ENCODE assay signal across 9 cellular contexts in the genomic region with DNA sequence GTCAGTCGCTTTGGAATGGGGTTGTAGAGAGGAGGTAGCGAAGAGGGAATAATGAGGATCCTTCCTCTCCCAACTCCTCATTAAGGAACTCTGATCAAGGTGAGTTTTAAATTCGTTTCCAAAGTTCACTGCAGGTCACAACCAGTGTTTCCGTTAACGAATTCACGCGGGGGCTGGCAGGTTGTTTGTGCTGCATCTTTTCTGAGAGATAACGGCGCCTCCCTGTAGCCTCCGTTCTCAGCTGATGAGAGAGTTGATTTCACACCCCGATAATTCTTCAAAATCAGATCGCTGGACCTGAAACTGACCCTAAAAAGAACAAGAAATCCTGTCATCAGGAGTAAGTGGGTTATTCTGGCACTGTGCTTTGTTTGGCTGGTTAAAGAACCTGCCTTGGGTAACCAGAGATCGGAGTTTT. TPM values are rescaled to one million over a fixed set of nuclear protein-coding genes. Genes with fewer than 3 reads are reported as not detected.
DNase-seq lines count a peak whose midpoint lies in the region; ATAC-seq and TF ChIP-seq lines count a peak whose summit lies in the region.
"Had no signal": no experiment of that assay in that cellular context is flagged by ENCODE, and none has a peak within 500 bp of the region (broad histone marks: within the 10 kb centered on the region; RNA-seq: fewer than 3 reads in every experiment).

No MANE protein-coding gene starts in this region.

- H3K27me3 ChIP-seq in CD4-positive, CD25-positive, alpha-beta regulatory T cell (ENCODE audit: control insufficient read depth, insufficient read depth, low read length), result peaks cover 53% of the 10 kb centered on the region
- peaks cover 41% of the 10 kb centered on the region for H3K27me3 ChIP-seq in HUES64 (ENCODE audit: insufficient read depth, low read length)
- H3K27me3 ChIP-seq in kidney epithelial cell (ENCODE audit: control insufficient read depth, insufficient read depth, low read length), result no peaks in the 10 kb centered on the region

- no peaks in the 10 kb centered on the region for H3K36me3 ChIP-seq in CD4-positive, CD25-positive, alpha-beta regulatory T cell (ENCODE audit: control insufficient read depth, insufficient read depth, low read length)
- H3K36me3 ChIP-seq in HUES64 (ENCODE audit: insufficient read depth, low read length) (no peaks in the 10 kb centered on the region), kidney epithelial cell (ENCODE audit: control insufficient read depth, insufficient read depth, low read length) (no peaks in the 10 kb centered on the region)

- TF ChIP-seq CTCF in kidney epithelial cell (IDR thresholded peaks at IDR 0.05; ENCODE audit: insufficient read depth, low read length, poor library complexity, severe bottlenecking) (no peak), lower leg skin (IDR thresholded peaks at IDR 0.05) (no peak)

- peaks cover 0 to 4% (median 0%) of the 10 kb centered on the region in 7 donors for H3K9me3 Mint-ChIP-seq in CD4-positive, CD25-positive, alpha-beta regulatory T cell

- peak in 2 of 3 donors; percentile 48 to 62 for DNase-seq in CD4-positive, CD25-positive, alpha-beta regulatory T cell
- peak; percentile 20 for DNase-seq in activated naive CD4-positive, alpha-beta T cell treated with anti-CD3 and anti-CD28 coated beads, Interleukin-2, amount 50 U/mL, for 16 hours
- DNase-seq in kidney epithelial cell (ENCODE audit: low read depth), result no peak
- DNase-seq in midbrain (lab: John Stamatoyannopoulos, UW), result no peak
- DNase-seq in lower leg skin (ENCODE audit: low spot score in 2 of 2), result no peak
- DNase-seq: NCI-H446 treated with DMSO at 0.1 percent for 48 hours had no signal

- no peaks in the 10 kb centered on the region for H3K36me3 Mint-ChIP-seq in CD4-positive, CD25-positive, alpha-beta regulatory T cell

- peaks cover 0 to 5% of the 10 kb centered on the region in 2 experiments for H3K9me3 ChIP-seq in CD4-positive, CD25-positive, alpha-beta regulatory T cell (ENCODE audit: control insufficient read depth in 2 of 2, low read length in 2 of 2)
- H3K9me3 ChIP-seq in HUES64 (ENCODE audit: insufficient read depth, low read depth, low read length), result no peaks in the 10 kb centered on the region

- peak overlapping the region; percentile 78 to 87 (median 84) for H3K4me3 Mint-ChIP-seq in CD4-positive, CD25-positive, alpha-beta regulatory T cell

- TF ChIP-seq POLR2A in lower leg skin (IDR thresholded peaks at IDR 0.05), result no peak

- H3K4me1 Mint-ChIP-seq in CD4-positive, CD25-positive, alpha-beta regulatory T cell, result peaks cover 36 to 68% (median 52%) of the 10 kb centered on the region in 4 donors

- peaks cover 65% of the 10 kb centered on the region for H3K27me3 Mint-ChIP-seq in CD4-positive, CD25-positive, alpha-beta regulatory T cell

- under 1% methylated on average over 11 of the region's 13 CpGs for WGBS in HUES64
- WGBS in lower leg skin, 2 donors, result 9% methylated on average over 13 of the region's 13 CpGs

- intact Hi-C loops in lower leg skin (cut with DNase I; ENCODE audit: low total_unique reads), result no loop called here

- no peak overlapping the region; the same call in 1 of the 2 replicates for H3K9ac ChIP-seq in HUES64 (ENCODE audit: low read depth, low read length)

- ATAC-seq in CD4-positive, CD25-positive, alpha-beta regulatory T cell (ENCODE audit: low read depth in 2 of 2), result peak in 1 of 2 donors; percentile 55
- ATAC-seq in HG02588 (IDR thresholded peaks at IDR 0.05; ENCODE audit: unreplicated experiment) (no peak), HG02885 (IDR thresholded peaks at IDR 0.05; ENCODE audit: poor library complexity, unreplicated experiment) (no peak)

- H3K4me1 ChIP-seq in CD4-positive, CD25-positive, alpha-beta regulatory T cell (ENCODE audit: control insufficient read depth, insufficient read depth, low read length, poor library complexity, severe bottlenecking), result peaks cover 20% of the 10 kb centered on the region
- peaks cover 16% of the 10 kb centered on the region for H3K4me1 ChIP-seq in HUES64 (ENCODE audit: insufficient read depth, low read length)

- peak overlapping the region; percentile 73 for H3K4me3 ChIP-seq in CD4-positive, CD25-positive, alpha-beta regulatory T cell (ENCODE audit: low read depth, low read length)
- H3K4me3 ChIP-seq in HUES64 (ENCODE audit: low read length) (peak overlapping the region; percentile 68), kidney epithelial cell (ENCODE audit: low read depth, low read length) (peak overlapping the region; percentile 48), lower leg skin (ENCODE audit: low read depth, poor library complexity, severe bottlenecking) (no peak overlapping the region)

- H3K27ac Mint-ChIP-seq in CD4-positive, CD25-positive, alpha-beta regulatory T cell, result peak overlapping the region; percentile 38 to 85 (median 78)

- no peak overlapping the region for H3K27ac ChIP-seq in CD4-positive, CD25-positive, alpha-beta regulatory T cell (ENCODE audit: insufficient read depth, low read length, poor library complexity, severe bottlenecking)
- H3K27ac ChIP-seq in HUES64 (ENCODE audit: low read depth, low read length), result no peak overlapping the region

RNA-seq across cellular contexts. Expression of gene BTN3A2, which starts 33.2 kb away (rescaled TPM):
- 135 TPM for total RNA-seq in CD4-positive, CD25-positive, alpha-beta regulatory T cell
- polyA plus RNA-seq in CD4-positive, CD25-positive, alpha-beta regulatory T cell, result 100 to 1,000 TPM; 135 to 224 (median 140) TPM
- 1.00 TPM for polyA plus RNA-seq in HUES64 (2013, experiment 1 of 2)
- polyA plus RNA-seq in HUES64 (2013, experiment 2 of 2), result 1.8 TPM
- total RNA-seq in kidney epithelial cell (8.0 and 22.3 TPM in 2 replicates), lower leg skin (10 to 100 TPM in 3 of 4 donors, 1 to 10 TPM in 1; 9.9 to 26.8 (median 18.5) TPM)

RNA-seq across cellular contexts. Expression of gene BTN2A2, which starts 51.1 kb away (rescaled TPM):
- total RNA-seq in CD4-positive, CD25-positive, alpha-beta regulatory T cell, result 62.3 TPM
- 1 to 10 TPM; 4.5 to 9.5 (median 6.8) TPM for polyA plus RNA-seq in CD4-positive, CD25-positive, alpha-beta regulatory T cell
- 6.7 TPM for polyA plus RNA-seq in HUES64 (2013, experiment 1 of 2)
- 7.7 TPM for polyA plus RNA-seq in HUES64 (2013, experiment 2 of 2)
- 12.7 and 14.6 TPM in 2 replicates for total RNA-seq in kidney epithelial cell
- 10 to 100 TPM in 2 of 4 donors, 1 to 10 TPM in 2; 8.0 to 14.4 (median 10.2) TPM for total RNA-seq in lower leg skin

Comparison
In these comparisons a context has a peak if more than half of its experiments do, and no peak if none do; other contexts are left out.
1. DNase-seq: peak in CD4-positive, CD25-positive, alpha-beta regulatory T cell (2 of 3) and activated naive CD4-positive, alpha-beta T cell treated with anti-CD3 and anti-CD28 coated beads, Interleukin-2, amount 50 U/mL, for 16 hours (single experiment); none in kidney epithelial cell (single experiment), midbrain (single experiment) and lower leg skin (0 of 2).